Comparison of ENCODE assay signal across 9 cellular contexts in the genomic region with DNA sequence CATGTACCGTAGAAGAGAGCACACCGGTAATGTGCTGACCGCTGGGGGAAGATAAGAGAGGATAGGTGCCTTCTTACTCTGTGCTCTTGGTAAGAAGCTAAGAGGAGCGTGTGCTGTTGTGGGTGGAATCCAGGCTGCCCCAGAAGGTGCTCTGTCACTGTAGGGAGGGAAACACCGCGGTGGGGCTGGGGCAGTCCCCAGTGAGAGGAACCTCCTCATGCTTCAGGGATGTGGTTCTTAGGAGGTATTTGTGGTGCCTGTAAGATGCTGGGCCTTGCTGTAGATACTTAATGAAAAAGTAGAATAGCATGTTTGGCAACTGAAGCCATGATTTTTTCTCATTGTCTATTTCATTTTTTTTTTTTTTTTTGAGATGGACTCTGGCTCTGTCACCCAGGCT. TPM values are rescaled to one million over a fixed set of nuclear protein-coding genes. Genes with fewer than 3 reads are reported as not detected.
DNase-seq lines count a peak whose midpoint lies in the region; ATAC-seq and TF ChIP-seq lines count a peak whose summit lies in the region.
"Had no signal": no experiment of that assay in that cellular context is flagged by ENCODE, and none has a peak within 500 bp of the region (broad histone marks: within the 10 kb centered on the region; RNA-seq: fewer than 3 reads in every experiment).

No MANE protein-coding gene starts in this region.

- H3K27me3 ChIP-seq in left ventricle myocardium inferior (ENCODE audit: low read depth), result no peaks in the 10 kb centered on the region
- H3K27me3 ChIP-seq: BLaER1 treated with 17β-estradiol and CSF1 and Interleukin-3, amounts not matched to agents 10 nM and 100 nM had no signal

- no peaks in the 10 kb centered on the region for H3K36me3 Mint-ChIP-seq in T-helper 2 cell treated with Interferon-gamma antibody and Interleukin-4, amounts not matched to agents 5 μg/mL and 100 μg/mL, for 36 hours (ENCODE audit: low read depth)
- peaks cover 15 to 29% of the 10 kb centered on the region in 2 donors for H3K36me3 Mint-ChIP-seq in stimulated activated naive B cell treated with anti-CD40 and anti-IgM and Interleukin-4, amounts not matched to agents 10 μg/mL and 1 μg/mL and 100 μg/mL, for 72 hours

- intact Hi-C loops in left ventricle myocardium inferior (cut with micrococcal nuclease) (no loop called here), cardiac septum (cut with DNase I) (no loop called here)

- TF ChIP-seq CTCF in left ventricle myocardium inferior (IDR thresholded peaks at IDR 0.05; ENCODE audit: borderline replicate concordance), result no peak

- DNase-seq in left ventricle myocardium inferior (no peak), cardiac septum (ENCODE audit: low spot score) (no peak), globus pallidus (ENCODE audit: low spot score) (no peak), NK-92 (lab: John Stamatoyannopoulos, UW; ENCODE audit: unreplicated experiment) (no peak), cortex of kidney (lab: John Stamatoyannopoulos, UW) (no peak)
- peak; percentile 50 for DNase-seq in T-helper 2 cell treated with Interferon-gamma antibody and Interleukin-4, amounts not matched to agents 5 μg/mL and 100 μg/mL, for 36 hours (ENCODE audit: low spot score)
- peak; percentile 65 for DNase-seq in stimulated activated naive B cell treated with anti-CD40 and anti-IgM and Interleukin-4, amounts not matched to agents 10 μg/mL and 1 μg/mL and 100 μg/mL, for 72 hours

- H3K9me3 Mint-ChIP-seq in T-helper 2 cell treated with Interferon-gamma antibody and Interleukin-4, amounts not matched to agents 5 μg/mL and 100 μg/mL, for 36 hours, result no peaks in the 10 kb centered on the region
- H3K9me3 Mint-ChIP-seq in stimulated activated naive B cell treated with anti-CD40 and anti-IgM and Interleukin-4, amounts not matched to agents 10 μg/mL and 1 μg/mL and 100 μg/mL, for 72 hours, result no peaks in the 10 kb centered on the region

- peak; percentile 70 for ATAC-seq in HG02763 (IDR thresholded peaks at IDR 0.05; ENCODE audit: unreplicated experiment)
- ATAC-seq in stimulated activated naive B cell treated with anti-CD40 and anti-IgM and Interleukin-4, amounts not matched to agents 10 μg/mL and 1 μg/mL and 100 μg/mL, for 72 hours (replicated peaks), result peak; percentile 100

- peaks cover 16% of the 10 kb centered on the region for H3K4me1 ChIP-seq in left ventricle myocardium inferior

- peak overlapping the region; percentile 54 for H3K4me3 ChIP-seq in left ventricle myocardium inferior
- H3K4me3 ChIP-seq: BLaER1 treated with 17β-estradiol and CSF1 and Interleukin-3, amounts not matched to agents 10 nM and 100 nM had no signal

- no peak overlapping the region for H3K4me3 Mint-ChIP-seq in T-helper 2 cell treated with Interferon-gamma antibody and Interleukin-4, amounts not matched to agents 5 μg/mL and 100 μg/mL, for 36 hours
- no peak overlapping the region for H3K4me3 Mint-ChIP-seq in stimulated activated naive B cell treated with anti-CD40 and anti-IgM and Interleukin-4, amounts not matched to agents 10 μg/mL and 1 μg/mL and 100 μg/mL, for 72 hours

- no peaks in the 10 kb centered on the region for H3K36me3 ChIP-seq in left ventricle myocardium inferior

- peaks cover 3% of the 10 kb centered on the region for H3K27me3 Mint-ChIP-seq in T-helper 2 cell treated with Interferon-gamma antibody and Interleukin-4, amounts not matched to agents 5 μg/mL and 100 μg/mL, for 36 hours (ENCODE audit: low read depth)
- peaks cover 4 to 5% of the 10 kb centered on the region in 2 donors for H3K27me3 Mint-ChIP-seq in stimulated activated naive B cell treated with anti-CD40 and anti-IgM and Interleukin-4, amounts not matched to agents 10 μg/mL and 1 μg/mL and 100 μg/mL, for 72 hours

- no peaks in the 10 kb centered on the region for H3K9me3 ChIP-seq in left ventricle myocardium inferior (replicated peaks)

- H3K4me1 Mint-ChIP-seq in T-helper 2 cell treated with Interferon-gamma antibody and Interleukin-4, amounts not matched to agents 5 μg/mL and 100 μg/mL, for 36 hours (ENCODE audit: low read depth), result peaks cover 3% of the 10 kb centered on the region
- H3K4me1 Mint-ChIP-seq in stimulated activated naive B cell treated with anti-CD40 and anti-IgM and Interleukin-4, amounts not matched to agents 10 μg/mL and 1 μg/mL and 100 μg/mL, for 72 hours, result peaks cover 20 to 27% of the 10 kb centered on the region in 2 donors

- H3K27ac Mint-ChIP-seq in T-helper 2 cell treated with Interferon-gamma antibody and Interleukin-4, amounts not matched to agents 5 μg/mL and 100 μg/mL, for 36 hours, result no peak overlapping the region
- peak overlapping the region; percentile 31 for H3K27ac Mint-ChIP-seq in stimulated activated naive B cell treated with anti-CD40 and anti-IgM and Interleukin-4, amounts not matched to agents 10 μg/mL and 1 μg/mL and 100 μg/mL, for 72 hours

- H3K27ac ChIP-seq in left ventricle myocardium inferior (replicated peaks), result no peak overlapping the region
- H3K27ac ChIP-seq: BLaER1 treated with 17β-estradiol and CSF1 and Interleukin-3, amounts not matched to agents 10 nM and 100 nM had no signal

RNA-seq across cellular contexts. Expression of a gene that starts 1.1 kb away (rescaled TPM):
- 4.9 TPM for total RNA-seq in left ventricle myocardium inferior
- total RNA-seq in cardiac septum, result 3.1 TPM

RNA-seq across cellular contexts. Expression of a gene that starts 20.9 kb away (rescaled TPM):
- total RNA-seq in left ventricle myocardium inferior, result 583 TPM
- total RNA-seq in cardiac septum, result 489 TPM

RNA-seq across cellular contexts. Expression of a gene that starts 37.9 kb away (rescaled TPM):
- total RNA-seq in left ventricle myocardium inferior (20.9 TPM), cardiac septum (21.4 TPM)

Comparison
In these comparisons a context has a peak if more than half of its experiments do, and no peak if none do; other contexts are left out.
1. DNase-seq: peak in T-helper 2 cell treated with Interferon-gamma antibody and Interleukin-4, amounts not matched to agents 5 μg/mL and 100 μg/mL, for 36 hours (single experiment) and stimulated activated naive B cell treated with anti-CD40 and anti-IgM and Interleukin-4, amounts not matched to agents 10 μg/mL and 1 μg/mL and 100 μg/mL, for 72 hours (single experiment); none in left ventricle myocardium inferior (single experiment), cardiac septum (single experiment), globus pallidus (single experiment), NK-92 (single experiment) and cortex of kidney (single experiment).